Comparison of ENCODE assay signal across 20 cellular contexts in genomic region chr1:63127376-63127775, GRCh38.
DNase-seq lines count a peak whose midpoint lies in the region; ATAC-seq and TF ChIP-seq lines count a peak whose summit lies in the region.
"Had no signal": no experiment of that assay in that cellular context is flagged by ENCODE, and none has a peak within 500 bp of the region (broad histone marks: within the 10 kb centered on the region; RNA-seq: fewer than 3 reads in every experiment).

No MANE protein-coding gene starts in this region.

- no peak overlapping the region for H3K27ac Mint-ChIP-seq in activated T-helper 2 cell treated with anti-CD3 and anti-CD28 coated beads, Interferon-gamma antibody, Interleukin-2, Interleukin-4, amounts not matched to agents 10 μg/mL and 5 μg/mL and 100 μg/mL, durations not matched to agents 14 hours and 24 hours and 36 hours
- H3K27ac Mint-ChIP-seq: CD14-positive monocyte had no signal

- no peak overlapping the region for H3K4me3 Mint-ChIP-seq in activated T-helper 2 cell treated with anti-CD3 and anti-CD28 coated beads, Interferon-gamma antibody, Interleukin-2, Interleukin-4, amounts not matched to agents 10 μg/mL and 5 μg/mL and 100 μg/mL, durations not matched to agents 14 hours and 24 hours and 36 hours (ENCODE audit: low read depth)
- H3K4me3 Mint-ChIP-seq: CD14-positive monocyte had no signal

- no peaks in the 10 kb centered on the region for H3K9me3 ChIP-seq in upper lobe of left lung

- H3K27me3 Mint-ChIP-seq in activated T-helper 2 cell treated with anti-CD3 and anti-CD28 coated beads, Interferon-gamma antibody, Interleukin-2, Interleukin-4, amounts not matched to agents 10 μg/mL and 5 μg/mL and 100 μg/mL, durations not matched to agents 14 hours and 24 hours and 36 hours (ENCODE audit: low read depth), result peaks cover 18% of the 10 kb centered on the region

- H3K9ac ChIP-seq in KMS-11, result no peak overlapping the region
- H3K9ac ChIP-seq: GM23248 had no signal

- H3K9me3 Mint-ChIP-seq in activated T-helper 2 cell treated with anti-CD3 and anti-CD28 coated beads, Interferon-gamma antibody, Interleukin-2, Interleukin-4, amounts not matched to agents 10 μg/mL and 5 μg/mL and 100 μg/mL, durations not matched to agents 14 hours and 24 hours and 36 hours, result no peaks in the 10 kb centered on the region
- H3K9me3 Mint-ChIP-seq: CD14-positive monocyte had no signal

- no peaks in the 10 kb centered on the region for H3K36me3 Mint-ChIP-seq in activated T-helper 2 cell treated with anti-CD3 and anti-CD28 coated beads, Interferon-gamma antibody, Interleukin-2, Interleukin-4, amounts not matched to agents 10 μg/mL and 5 μg/mL and 100 μg/mL, durations not matched to agents 14 hours and 24 hours and 36 hours (ENCODE audit: low read depth)
- H3K36me3 Mint-ChIP-seq: CD14-positive monocyte had no signal

- H3K36me3 ChIP-seq in KMS-11 (ENCODE audit: insufficient read depth) (no peaks in the 10 kb centered on the region), upper lobe of left lung (no peaks in the 10 kb centered on the region)

- H3K4me1 Mint-ChIP-seq in activated T-helper 2 cell treated with anti-CD3 and anti-CD28 coated beads, Interferon-gamma antibody, Interleukin-2, Interleukin-4, amounts not matched to agents 10 μg/mL and 5 μg/mL and 100 μg/mL, durations not matched to agents 14 hours and 24 hours and 36 hours (ENCODE audit: low read depth), result peaks cover 10% of the 10 kb centered on the region

- no peaks in the 10 kb centered on the region for H3K79me2 ChIP-seq in KMS-11 (ENCODE audit: insufficient read depth, low read depth)

- ATAC-seq in GM21528 (IDR thresholded peaks at IDR 0.05; ENCODE audit: low FRiP score, unreplicated experiment) (no peak), upper lobe of left lung (ENCODE audit: low FRiP score in 2 of 2) (no peak)
- ATAC-seq: K562 had no signal

- no peak for TF ChIP-seq CTCF in AG10803 (conservative IDR thresholded peaks at IDR 0.05; ENCODE audit: low read length)
- TF ChIP-seq CTCF in KMS-11 (conservative IDR thresholded peaks at IDR 0.05; ENCODE audit: low read depth, low read length), result no peak
- TF ChIP-seq CTCF in fibroblast of pulmonary artery (IDR thresholded peaks at IDR 0.05; ENCODE audit: low read length, missing control alignments), result no peak
- no peak for TF ChIP-seq CTCF in upper lobe of left lung (IDR thresholded peaks at IDR 0.05)

- H3K4me2 ChIP-seq in KMS-11, result peak overlapping the region; percentile 6; the same call in 1 of the 2 replicates

- H3K4me1 ChIP-seq in KMS-11 (ENCODE audit: low read depth, poor library complexity, severe bottlenecking) (peaks cover 41% of the 10 kb centered on the region), upper lobe of left lung (peaks cover 0 to 7% (median 2%) of the 10 kb centered on the region in 4 donors)

- no peaks in the 10 kb centered on the region for H4K20me1 ChIP-seq in KMS-11 (ENCODE audit: insufficient read depth)

- TF ChIP-seq EP300 in upper lobe of left lung (IDR thresholded peaks at IDR 0.05), result no peak

- DNase-seq in AG10803 (ENCODE audit: low read depth) (peak; percentile 23), astrocyte of the hippocampus (ENCODE audit: low read depth, low spot score) (peak; percentile 24), fibroblast of pulmonary artery (ENCODE audit: low read depth) (peak; percentile 11), upper lobe of left lung (no peak), NCI-H446 treated with DMSO at 0.1 percent for 48 hours (lab: John Stamatoyannopoulos, UW) (no peak)
- DNase-seq in activated T-helper 2 cell treated with anti-CD3 and anti-CD28 coated beads, Interferon-gamma antibody, Interleukin-2, Interleukin-4, amounts not matched to agents 10 μg/mL and 5 μg/mL and 100 μg/mL, durations not matched to agents 14 hours and 24 hours and 36 hours (ENCODE audit: low spot score), result no peak
- DNase-seq: DMS79 treated with DMSO at 0.1 percent for 48 hours; GDM1; GM23248; HCEC 1CT; NCI-H1694 treated with DMSO at 0.1 percent for 48 hours; NCI-H510A; NCI-H748 treated with DMSO at 0.1 percent for 48 hours; NK-92 treated with Interleukin-12 subunit alpha and Interleukin-12 subunit beta, amount 100 ng/mL, for 24 hours; SIG-M5 had no signal

- no peak for TF ChIP-seq POLR2A in upper lobe of left lung (IDR thresholded peaks at IDR 0.05)

- H3K27ac ChIP-seq in KMS-11, result no peak overlapping the region
- H3K27ac ChIP-seq in upper lobe of left lung, result no peak overlapping the region
- H3K27ac ChIP-seq: 22Rv1, GM23248 had no signal

- 0 out of 2 replicates have a peak overlapping the region, but pooled peaks have one; percentile 21 for H2AFZ ChIP-seq in KMS-11 (ENCODE audit: low read depth)
- H2AFZ ChIP-seq: GM23248 had no signal

- intact Hi-C loops in activated T-helper 2 cell treated with anti-CD3 and anti-CD28 coated beads, Interferon-gamma antibody, Interleukin-2, Interleukin-4, amounts not matched to agents 10 μg/mL and 5 μg/mL and 100 μg/mL, durations not matched to agents 14 hours and 24 hours and 36 hours (cut with micrococcal nuclease), result no loop called here

- H3K4me3 ChIP-seq in AG10803 (ENCODE audit: low read length) (no peak overlapping the region), KMS-11 (IDR thresholded peaks at IDR 0.05; ENCODE audit: insufficient read depth, low read depth, low read length) (no peak overlapping the region), fibroblast of pulmonary artery (replicated peaks; ENCODE audit: low read depth, low read length) (no peak overlapping the region), upper lobe of left lung (no peak overlapping the region)
- H3K4me3 ChIP-seq: GM23248, K562 had no signal

- 58 to 67% methylated on average over 5 of the region's 5 CpGs for WGBS in upper lobe of left lung, 2 donors

- H3K27me3 ChIP-seq in KMS-11 (ENCODE audit: insufficient read depth, low read depth) (no peaks in the 10 kb centered on the region), upper lobe of left lung (no peaks in the 10 kb centered on the region)

Comparison
In these comparisons a context has a peak if more than half of its experiments do, and no peak if none do; other contexts are left out.
1. DNase-seq: peak in AG10803 (single experiment), astrocyte of the hippocampus (single experiment) and fibroblast of pulmonary artery (single experiment); none in upper lobe of left lung (0 of 2), activated T-helper 2 cell treated with anti-CD3 and anti-CD28 coated beads, Interferon-gamma antibody, Interleukin-2, Interleukin-4, amounts not matched to agents 10 μg/mL and 5 μg/mL and 100 μg/mL, durations not matched to agents 14 hours and 24 hours and 36 hours (single experiment) and NCI-H446 treated with DMSO at 0.1 percent for 48 hours (single experiment).